ENCODE assay signal across 8 cellular contexts in the genomic region with DNA sequence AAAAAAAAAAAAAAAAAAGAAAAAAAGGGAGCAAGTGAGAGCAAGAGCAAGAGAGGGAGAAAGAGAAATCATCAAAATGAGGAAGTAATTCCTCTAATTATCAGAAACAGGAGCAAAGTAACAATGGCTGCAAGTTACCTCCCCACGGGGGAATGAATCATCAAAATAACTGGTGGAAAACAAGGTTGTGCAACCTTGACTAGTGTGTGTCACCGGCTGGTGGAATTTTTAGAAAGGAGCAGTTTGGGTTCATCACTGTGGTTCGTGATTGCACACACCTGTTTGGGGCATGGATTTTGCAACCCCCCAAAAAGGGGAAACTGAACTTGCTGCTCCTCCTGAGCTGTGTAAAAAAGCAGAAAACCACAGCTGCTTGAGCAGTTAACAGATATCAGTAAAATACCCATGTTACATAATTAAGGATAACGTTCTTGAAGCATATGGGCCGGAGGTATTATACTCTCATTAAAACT.
DNase-seq lines count a peak whose midpoint lies in the region; ATAC-seq and TF ChIP-seq lines count a peak whose summit lies in the region.

No MANE protein-coding gene starts in this region.

- no peaks in the 10 kb centered on the region for H3K36me3 ChIP-seq in gastrocnemius medialis

- TF ChIP-seq POLR2A in erythroblast (IDR thresholded peaks at IDR 0.05; ENCODE audit: low read length) (no peak), gastrocnemius medialis (IDR thresholded peaks at IDR 0.05) (no peak)

- no peaks in the 10 kb centered on the region for H3K27me3 ChIP-seq in gastrocnemius medialis

- H3K4me1 ChIP-seq in gastrocnemius medialis, result no peaks in the 10 kb centered on the region

- ATAC-seq in GM21423 (IDR thresholded peaks at IDR 0.05; ENCODE audit: unreplicated experiment) (peak; percentile 49), gastrocnemius medialis (peak; percentile 45 to 74), GM21723 (IDR thresholded peaks at IDR 0.05; ENCODE audit: unreplicated experiment) (no peak), GM19452 (IDR thresholded peaks at IDR 0.05; ENCODE audit: unreplicated experiment) (no peak)

- DNase-seq in NCI-H460 (ENCODE audit: extremely low read depth, low read depth) (peak; percentile 32), erythroblast (lab: John Stamatoyannopoulos, UW) (peak; percentile 54 to 75), gastrocnemius medialis (peak; percentile 5 to 41), NCI-H1092 treated with DMSO at 0.1 percent for 48 hours (lab: John Stamatoyannopoulos, UW) (no peak), NCI-H446 (lab: John Stamatoyannopoulos, UW) (no peak)

- TF ChIP-seq CTCF in gastrocnemius medialis (IDR thresholded peaks at IDR 0.05 in 4 of 5, conservative IDR thresholded peaks at IDR 0.05 in 1 of 5), result no peak

- no peak overlapping the region for H3K27ac ChIP-seq in gastrocnemius medialis

- intact Hi-C loops in gastrocnemius medialis (cut with DNase I; ENCODE audit: low total_unique reads), result no loop called here

- in situ Hi-C loops in gastrocnemius medialis (cut with MboI; ENCODE audit: low sequenced_read_pairs in 4 of 4), result no loop called here

- H3K4me3 ChIP-seq in gastrocnemius medialis, result no peak overlapping the region

- H3K9me3 ChIP-seq in gastrocnemius medialis, result no peaks in the 10 kb centered on the region

Comparison
In these comparisons a context has a peak if more than half of its experiments do, and no peak if none do; other contexts are left out.
1. ATAC-seq: peak in GM21423 (single experiment) and gastrocnemius medialis (2 of 2); none in GM21723 (single experiment) and GM19452 (single experiment).
2. DNase-seq: peak in NCI-H460 (single experiment), erythroblast (2 of 2) and gastrocnemius medialis (2 of 2); none in NCI-H1092 treated with DMSO at 0.1 percent for 48 hours (single experiment) and NCI-H446 (0 of 2).